ENCODE assay signal across 1 cellular context in the genomic region with DNA sequence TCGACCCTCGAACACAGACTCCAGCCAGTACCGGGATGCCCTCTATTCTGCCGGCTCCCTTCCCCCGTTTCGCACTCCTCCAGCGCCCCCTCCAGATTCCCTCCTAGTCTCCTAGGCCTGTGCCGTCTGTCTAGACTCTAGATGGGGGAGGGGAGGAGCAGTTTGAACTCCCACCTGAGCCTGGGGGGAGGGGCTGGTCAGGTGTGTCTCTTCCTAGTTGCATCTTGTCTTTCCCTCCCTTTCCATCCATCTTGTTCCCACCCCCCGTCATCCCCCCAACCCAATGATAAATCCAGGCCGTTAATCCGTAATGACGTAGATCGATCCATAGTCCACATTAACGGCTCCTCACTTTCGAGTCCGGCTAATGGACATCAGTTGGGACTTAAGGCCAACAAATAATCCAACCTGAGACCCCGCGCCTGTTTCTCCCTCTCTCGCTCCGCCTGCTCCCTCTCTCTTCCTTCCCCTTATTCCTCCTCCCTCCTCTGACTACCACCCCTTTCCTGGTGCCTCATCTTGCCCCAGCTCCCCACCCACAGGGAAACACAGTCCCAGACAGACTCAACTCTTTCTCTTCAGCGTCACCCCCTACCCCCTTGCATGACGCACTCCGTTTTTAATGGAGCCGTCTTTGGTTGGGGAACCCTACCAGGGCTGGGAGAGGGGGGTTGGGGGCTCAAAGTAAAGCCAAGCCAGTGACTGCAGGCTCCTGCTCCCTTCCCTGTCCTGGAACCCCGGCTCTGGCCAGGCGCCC.
TF ChIP-seq lines count a peak whose summit lies in the region.

No MANE protein-coding gene starts in this region.

TF ChIP-seq in IMR-90, 13 proteins besides CTCF, POLR2A, EP300 and RAD21:
- TF ChIP-seq NFE2L2 (IDR thresholded peaks at IDR 0.05; ENCODE audit: low read depth, low read length) (no peak), RCOR1 (IDR thresholded peaks at IDR 0.05; ENCODE audit: insufficient replicate concordance, low read length) (no peak), MAZ (IDR thresholded peaks at IDR 0.05; ENCODE audit: borderline replicate concordance, low read depth, low read length) (peak; percentile 86), CHD1 (IDR thresholded peaks at IDR 0.05; ENCODE audit: low read depth, low read length) (no peak), CEBPB (IDR thresholded peaks at IDR 0.05; ENCODE audit: low read depth, low read length) (no peak), BHLHE40 (IDR thresholded peaks at IDR 0.05; ENCODE audit: low read depth, low read length) (no peak), MAFK (IDR thresholded peaks at IDR 0.05; ENCODE audit: low read depth, low read length) (no peak), FOS (IDR thresholded peaks at IDR 0.05; ENCODE audit: low read depth, low read length) (peak; percentile 34; the same call in 1 of the 2 replicates), RFX5 (IDR thresholded peaks at IDR 0.05; ENCODE audit: low read depth, low read length) (no peak), MXI1 (IDR thresholded peaks at IDR 0.05; ENCODE audit: borderline replicate concordance, low read depth, low read length) (no peak), SMC3 (IDR thresholded peaks at IDR 0.05; ENCODE audit: low read depth, low read length) (no peak)
- TF ChIP-seq, protein P1, sequence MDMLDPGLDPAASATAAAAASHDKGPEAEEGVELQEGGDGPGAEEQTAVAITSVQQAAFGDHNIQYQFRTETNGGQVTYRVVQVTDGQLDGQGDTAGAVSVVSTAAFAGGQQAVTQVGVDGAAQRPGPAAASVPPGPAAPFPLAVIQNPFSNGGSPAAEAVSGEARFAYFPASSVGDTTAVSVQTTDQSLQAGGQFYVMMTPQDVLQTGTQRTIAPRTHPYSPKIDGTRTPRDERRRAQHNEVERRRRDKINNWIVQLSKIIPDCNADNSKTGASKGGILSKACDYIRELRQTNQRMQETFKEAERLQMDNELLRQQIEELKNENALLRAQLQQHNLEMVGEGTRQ (IDR thresholded peaks at IDR 0.05; ENCODE audit: low read depth, low read length): no peak
- TF ChIP-seq, protein P2, sequence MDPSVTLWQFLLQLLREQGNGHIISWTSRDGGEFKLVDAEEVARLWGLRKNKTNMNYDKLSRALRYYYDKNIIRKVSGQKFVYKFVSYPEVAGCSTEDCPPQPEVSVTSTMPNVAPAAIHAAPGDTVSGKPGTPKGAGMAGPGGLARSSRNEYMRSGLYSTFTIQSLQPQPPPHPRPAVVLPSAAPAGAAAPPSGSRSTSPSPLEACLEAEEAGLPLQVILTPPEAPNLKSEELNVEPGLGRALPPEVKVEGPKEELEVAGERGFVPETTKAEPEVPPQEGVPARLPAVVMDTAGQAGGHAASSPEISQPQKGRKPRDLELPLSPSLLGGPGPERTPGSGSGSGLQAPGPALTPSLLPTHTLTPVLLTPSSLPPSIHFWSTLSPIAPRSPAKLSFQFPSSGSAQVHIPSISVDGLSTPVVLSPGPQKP (IDR thresholded peaks at IDR 0.05; ENCODE audit: borderline replicate concordance, low read depth, low read length): no peak
